Comparison of ENCODE assay signal across 8 cellular contexts in genomic region chr17:58156839-58157803, GRCh38. TPM values are rescaled to one million over a fixed set of nuclear protein-coding genes. Genes with fewer than 3 reads are reported as not detected.
DNase-seq lines count a peak whose midpoint lies in the region; ATAC-seq and TF ChIP-seq lines count a peak whose summit lies in the region.

No MANE protein-coding gene starts in this region.

- H3K9me3 ChIP-seq in lung (ENCODE audit: control insufficient read depth in 2 of 2, insufficient read depth in 1 of 2, low read length in 1 of 2): no peaks in the 10 kb centered on the region

- no peaks in the 10 kb centered on the region for H3K9me3 Mint-ChIP-seq in activated B cell treated with CpG ODN at 0.5 μM for 24 hours

- POLR2A ChIA-PET in activated B cell treated with CpG ODN at 0.5 μM for 24 hours (lab: Charles Lee): no interaction called here

- H3K4me3 Mint-ChIP-seq in activated B cell treated with CpG ODN at 0.5 μM for 24 hours: peak overlapping the region; percentile 79

- no peak for DNase-seq in GM06990 (ENCODE audit: extremely low read depth, insufficient read length)
- no peak for DNase-seq in activated B cell treated with CpG ODN at 0.5 μM for 24 hours
- DNase-seq in central memory CD4-positive, alpha-beta T cell: peak; percentile 62
- DNase-seq in lung (ENCODE audit: low spot score): no peak
- peak; percentile 31 for DNase-seq in stimulated activated CD8-positive, alpha-beta memory T cell treated with anti-CD3 and anti-CD28 coated beads, Interleukin-15, amount 100 ng/mL, for 1 hour (ENCODE audit: low read depth)
- no peak for DNase-seq in AG08396 (ENCODE audit: low spot score)
- DNase-seq in COR-L47 (lab: John Stamatoyannopoulos, UW): no peak
- no peak for DNase-seq in hippocampal formation (lab: John Stamatoyannopoulos, UW)

- H3K4me1 ChIP-seq in lung (ENCODE audit: control insufficient read depth in 2 of 2, insufficient read depth in 2 of 2, low read length in 2 of 2): peaks cover 0 to 10% of the 10 kb centered on the region in 2 donors

- peaks cover 3% of the 10 kb centered on the region for H3K27me3 ChIP-seq in GM06990 (replicated peaks; ENCODE audit: control insufficient read depth, insufficient read depth, low read length)
- peaks cover 2% of the 10 kb centered on the region for H3K27me3 ChIP-seq in lung (ENCODE audit: control insufficient read depth, insufficient read depth)

- CTCF ChIA-PET in activated B cell treated with CpG ODN at 0.5 μM for 24 hours (lab: Charles Lee): no interaction called here

- H3K27ac ChIP-seq in lung (ENCODE audit: low read depth in 1 of 2, low read length in 1 of 2): no peak overlapping the region

- peaks cover 24% of the 10 kb centered on the region for H3K4me1 Mint-ChIP-seq in activated B cell treated with CpG ODN at 0.5 μM for 24 hours

- ATAC-seq in activated B cell treated with CpG ODN at 0.5 μM for 24 hours (ENCODE audit: low read depth): peak; percentile 31
- no peak for ATAC-seq in lung (ENCODE audit: insufficient read depth, low FRiP score)

- H3K36me3 ChIP-seq in GM06990 (ENCODE audit: control insufficient read depth, insufficient read depth, low read length) (no peaks in the 10 kb centered on the region), lung (ENCODE audit: control insufficient read depth in 2 of 2, insufficient read depth in 2 of 2, low read length in 2 of 2) (no peaks in the 10 kb centered on the region)

- TF ChIP-seq CTCF in GM06990 (IDR thresholded peaks at IDR 0.05; ENCODE audit: insufficient read depth, low read length, poor library complexity, severe bottlenecking) (no peak), activated B cell treated with CpG ODN at 0.5 μM for 24 hours (IDR thresholded peaks at IDR 0.05) (no peak), lung (IDR thresholded peaks at IDR 0.05; ENCODE audit: control extremely low read depth, extremely low read depth) (no peak)

- no peaks in the 10 kb centered on the region for H3K36me3 Mint-ChIP-seq in activated B cell treated with CpG ODN at 0.5 μM for 24 hours (ENCODE audit: low read depth)

- peaks cover 37% of the 10 kb centered on the region for H3K27me3 Mint-ChIP-seq in activated B cell treated with CpG ODN at 0.5 μM for 24 hours

- no peak overlapping the region for H3K27ac Mint-ChIP-seq in activated B cell treated with CpG ODN at 0.5 μM for 24 hours

- H3K4me3 ChIP-seq in GM06990 (replicated peaks; ENCODE audit: low read depth, low read length) (peak overlapping the region; percentile 22; the same call in 1 of the 2 replicates), lung (peak overlapping the region; percentile 45)

- 1 to 2% methylated on average over 62 to 65 of the region's 65 CpGs for WGBS in lung, 2 donors

- intact Hi-C loops in activated B cell treated with CpG ODN at 0.5 μM for 24 hours (cut with micrococcal nuclease): no loop called here

RNA-seq across cellular contexts. Expression of gene OR4D1, which starts 8.9 kb away (rescaled TPM):
- total RNA-seq in activated B cell treated with CpG ODN at 0.5 μM for 24 hours (not detected in 2 replicates), lung (under 1 TPM in 1 of 2 donors, not detected in 1; 0.09 TPM)
- polyA plus RNA-seq in lung: under 1 TPM in 1 of 2 donors, not detected in 1; 0.01 TPM

RNA-seq across cellular contexts. Expression of gene OR4D2, which starts 9.7 kb away (rescaled TPM):
- total RNA-seq in activated B cell treated with CpG ODN at 0.5 μM for 24 hours (not detected in 2 replicates), lung (not detected)
- not detected for polyA plus RNA-seq in lung

RNA-seq across cellular contexts. Expression of gene EPX, which starts 35.4 kb away (rescaled TPM):
- total RNA-seq in activated B cell treated with CpG ODN at 0.5 μM for 24 hours (not detected in 2 replicates), lung (under 1 TPM in 1 of 2 donors, not detected in 1; 0.14 TPM)
- polyA plus RNA-seq in lung: under 1 TPM in 1 of 2 donors, not detected in 1; 0.96 TPM

Comparison
In these comparisons a context has a peak if more than half of its experiments do, and no peak if none do; other contexts are left out.
1. DNase-seq: peak in central memory CD4-positive, alpha-beta T cell (single experiment) and stimulated activated CD8-positive, alpha-beta memory T cell treated with anti-CD3 and anti-CD28 coated beads, Interleukin-15, amount 100 ng/mL, for 1 hour (single experiment); none in GM06990 (single experiment), activated B cell treated with CpG ODN at 0.5 μM for 24 hours (single experiment), lung (single experiment), AG08396 (single experiment), COR-L47 (single experiment) and hippocampal formation (0 of 2).